ENCODE assay signal across 9 cellular contexts in genomic region chr1:151056574-151056973, GRCh38. TPM values are rescaled to one million over a fixed set of nuclear protein-coding genes. Genes with fewer than 3 reads are reported as not detected.
DNase-seq lines count a peak whose midpoint lies in the region; ATAC-seq, FAIRE-seq and TF ChIP-seq lines count a peak whose summit lies in the region.
"Had no signal": no experiment of that assay in that cellular context is flagged by ENCODE, and none has a peak within 500 bp of the region (broad histone marks: within the 10 kb centered on the region; RNA-seq: fewer than 3 reads in every experiment).

No MANE protein-coding gene starts in this region.

- H3K27ac Mint-ChIP-seq in WTC11 = peak overlapping the region; percentile 30

- 0 out of 2 replicates have a peak overlapping the region, but pooled peaks have one; percentile 79 for H3K4me3 Mint-ChIP-seq in WTC11

- peaks cover 50% of the 10 kb centered on the region for H3K36me3 Mint-ChIP-seq in WTC11

- H3K27ac ChIP-seq in right cardiac atrium (ENCODE audit: low read length) = peak overlapping the region; percentile 16
- H3K27ac ChIP-seq in small intestine (ENCODE audit: low read depth in 1 of 2, low read length in 1 of 2) = peak overlapping the region; percentile 50 to 99

- peaks cover 14 to 22% of the 10 kb centered on the region in 2 donors for H3K36me3 ChIP-seq in small intestine (ENCODE audit: control insufficient read depth in 2 of 2, insufficient read depth in 2 of 2, low read length in 2 of 2)

- TF ChIP-seq CTCF in WTC11 (IDR thresholded peaks at IDR 0.05) = no peak

- no peaks in the 10 kb centered on the region for H3K9me3 Mint-ChIP-seq in WTC11

- no peak for FAIRE-seq in GM12891 (lab: Jason Lieb, UNC)
- FAIRE-seq in small intestine (lab: Jason Lieb, UNC) = no peak
- FAIRE-seq: islet of Langerhans had no signal

- peaks cover 34% of the 10 kb centered on the region for H3K4me1 Mint-ChIP-seq in WTC11

- H3K4me1 ChIP-seq in right cardiac atrium (ENCODE audit: control insufficient read depth, insufficient read depth, low read length) (peaks cover 12% of the 10 kb centered on the region), small intestine (ENCODE audit: control insufficient read depth in 2 of 2, insufficient read depth in 1 of 2, low read depth in 1 of 2, low read length in 1 of 2) (peaks cover 3 to 7% of the 10 kb centered on the region in 2 donors)

- no peaks in the 10 kb centered on the region for H3K27me3 Mint-ChIP-seq in WTC11 (ENCODE audit: low read depth)

- POLR2A ChIA-PET in WTC11 (lab: Charles Lee) = interaction anchor here (0.6 kb wide), 1 partner anchor 63 kb away, joined by 5 read pairs; no protein-coding TSS in a partner anchor

- H3K27me3 ChIP-seq in right cardiac atrium (ENCODE audit: control insufficient read depth, insufficient read depth) (no peaks in the 10 kb centered on the region), small intestine (ENCODE audit: control insufficient read depth in 2 of 2, insufficient read depth in 2 of 2, low read length in 2 of 2) (no peaks in the 10 kb centered on the region)

- ATAC-seq in WTC11 (no peak), right cardiac atrium (no peak), GM18517 (IDR thresholded peaks at IDR 0.05; ENCODE audit: unreplicated experiment) (no peak), GM21529 (IDR thresholded peaks at IDR 0.05; ENCODE audit: unreplicated experiment) (no peak), GM21717 (IDR thresholded peaks at IDR 0.05; ENCODE audit: unreplicated experiment) (no peak)

- intact Hi-C loops in right cardiac atrium (cut with DNase I) = loop anchor here in 1 of 4 donors (10.0 kb wide), 1 partner anchor 52 kb away; the partner anchor contains the start of genes MINDY1 and PRUNE1

- WGBS in right cardiac atrium = 48% methylated on average over 3 of the region's 3 CpGs
- 19 to 34% (median 21%) methylated on average over 3 of the region's 3 CpGs for WGBS in small intestine, 3 donors

- DNase-seq in GM12891 (ENCODE audit: insufficient read length, low spot score) (no peak), WTC11 (ENCODE audit: low spot score) (no peak), right cardiac atrium (no peak), small intestine (peak; percentile 55), iPS-NIHi7 (ENCODE audit: extremely low spot score) (no peak)

- no peak overlapping the region for H3K4me3 ChIP-seq in right cardiac atrium (ENCODE audit: low read length)
- H3K4me3 ChIP-seq in small intestine (ENCODE audit: low read depth in 1 of 2, low read length in 2 of 2) = peak overlapping the region in 1 of 2 donors; percentile 14

- CTCF ChIA-PET in WTC11 (lab: Charles Lee) = interaction anchor here (0.5 kb wide), 1 partner anchor 34 kb away, joined by 3 read pairs; no protein-coding TSS in a partner anchor

- H3K9me3 ChIP-seq in right cardiac atrium (ENCODE audit: control insufficient read depth, low read length) = no peaks in the 10 kb centered on the region
- no peaks in the 10 kb centered on the region for H3K9me3 ChIP-seq in small intestine (ENCODE audit: control insufficient read depth, low read depth)

- TF ChIP-seq POLR2A in GM12891 (IDR thresholded peaks at IDR 0.05; ENCODE audit: low read depth, low read length) = 0 out of 2 replicates have a peak, but pooled peaks have one; percentile 16

TF ChIP-seq in GM12891, 5 proteins besides CTCF, POLR2A, EP300 and RAD21:
- TF ChIP-seq POU2F2 (IDR thresholded peaks at IDR 0.05; ENCODE audit: low read depth, low read length) (no peak), POLR2AphosphoS5 (IDR thresholded peaks at IDR 0.05; ENCODE audit: low read depth, low read length) (no peak), TAF1 (IDR thresholded peaks at IDR 0.05; ENCODE audit: low read depth, low read length) (no peak), SPI1 (IDR thresholded peaks at IDR 0.05; ENCODE audit: low read depth, low read length) (no peak), PAX5 (IDR thresholded peaks at IDR 0.05; ENCODE audit: insufficient read depth, low read length, severe bottlenecking) (no peak)

TF ChIP-seq in WTC11, 78 proteins besides CTCF, POLR2A, EP300 and RAD21 (continues in another document):
- TF ChIP-seq HMGA2 (CRISPR knock-in tag; IDR thresholded peaks at IDR 0.05) = no peak
- no peak for TF ChIP-seq GTF2I (CRISPR knock-in tag; conservative IDR thresholded peaks at IDR 0.05)
- TF ChIP-seq STAT6 (CRISPR knock-in tag; conservative IDR thresholded peaks at IDR 0.05; ENCODE audit: low read depth) = no peak
- no peak for TF ChIP-seq ATF6 (CRISPR knock-in tag; IDR thresholded peaks at IDR 0.05)
- TF ChIP-seq KAT7 (CRISPR knock-in tag; IDR thresholded peaks at IDR 0.05; ENCODE audit: borderline replicate concordance) = no peak
- TF ChIP-seq ZNF317 (CRISPR knock-in tag; IDR thresholded peaks at IDR 0.05; ENCODE audit: borderline replicate concordance, low read depth) = no peak
- TF ChIP-seq MAX (CRISPR knock-in tag; IDR thresholded peaks at IDR 0.05) = no peak
- TF ChIP-seq ZSCAN18 (CRISPR knock-in tag; IDR thresholded peaks at IDR 0.05) = no peak
- no peak for TF ChIP-seq SP1 (CRISPR knock-in tag; conservative IDR thresholded peaks at IDR 0.05)
- TF ChIP-seq EMX1 (CRISPR knock-in tag; IDR thresholded peaks at IDR 0.05) = no peak
- no peak for TF ChIP-seq ZNF138 (CRISPR knock-in tag; conservative IDR thresholded peaks at IDR 0.05)

RNA-seq across cellular contexts. Expression of gene CDC42SE1, which starts 2.8 kb away (rescaled TPM):
- polyA plus RNA-seq in GM12891 (2012; ENCODE audit: low read depth, missing spikeins) = 51.2 TPM
- total RNA-seq in WTC11 (2021) = 72.8 to 76.3 TPM (median 75.5 TPM) in 3 replicates
- total RNA-seq in right cardiac atrium = 10 to 100 TPM; 34.7 to 53.6 (median 36.6) TPM
- polyA plus RNA-seq in right cardiac atrium = 27.9 TPM
- 10 to 100 TPM; 22.8 to 35.3 (median 29.5) TPM for polyA plus RNA-seq in small intestine

RNA-seq across cellular contexts. Expression of gene MLLT11, which starts 3.6 kb away (rescaled TPM):
- polyA plus RNA-seq in GM12891 (2012; ENCODE audit: low read depth, missing spikeins) = 4.5 TPM
- total RNA-seq in WTC11 (2021) (12.7 to 16.4 TPM (median 13.6 TPM) in 3 replicates), right cardiac atrium (1 to 10 TPM; 1.7 to 9.7 (median 8.7) TPM)
- polyA plus RNA-seq in right cardiac atrium (10.1 TPM), small intestine (1 to 10 TPM in 1 of 3 donors, under 1 TPM in 2; 0.22 to 5.5 (median 0.54) TPM)

RNA-seq across cellular contexts. Expression of gene C1orf56, which starts 9.0 kb away (rescaled TPM):
- 1.2 TPM for polyA plus RNA-seq in GM12891 (2012; ENCODE audit: low read depth, missing spikeins)
- total RNA-seq in WTC11 (2021) = 2.9 to 5.4 TPM (median 3.6 TPM) in 3 replicates
- 10 to 100 TPM in 1 of 4 donors, 1 to 10 TPM in 3; 5.8 to 12.4 (median 7.4) TPM for total RNA-seq in right cardiac atrium
- polyA plus RNA-seq in right cardiac atrium = 9.5 TPM
- polyA plus RNA-seq in small intestine = 1 to 10 TPM in 2 of 3 donors, under 1 TPM in 1; 0.67 to 4.6 (median 2.8) TPM

RNA-seq across cellular contexts. Expression of gene GABPB2, which starts 14.0 kb away (rescaled TPM):
- 3.6 TPM for polyA plus RNA-seq in GM12891 (2012; ENCODE audit: low read depth, missing spikeins)
- total RNA-seq in WTC11 (2021) (1.4 to 3.3 TPM (median 1.7 TPM) in 3 replicates), right cardiac atrium (10 to 100 TPM; 15.6 to 20.3 (median 18.4) TPM)
- polyA plus RNA-seq in right cardiac atrium (9.8 TPM), small intestine (1 to 10 TPM; 1.1 to 6.7 (median 3.4) TPM)

RNA-seq across cellular contexts. Expression of gene BNIPL, which starts 20.2 kb away (rescaled TPM):
- polyA plus RNA-seq in GM12891 (2012; ENCODE audit: low read depth, missing spikeins) = 0.31 TPM
- total RNA-seq in WTC11 (2021) = 2.5 to 4.0 TPM (median 3.8 TPM) in 3 replicates
- under 1 TPM; 0.23 to 0.71 (median 0.50) TPM for total RNA-seq in right cardiac atrium
- polyA plus RNA-seq in right cardiac atrium = 0.41 TPM
- under 1 TPM; 0.27 to 0.89 (median 0.39) TPM for polyA plus RNA-seq in small intestine
